In genomic region chr17:29931253-29931932, GRCh38 we compare ENCODE assay signal across 8 cellular contexts. TPM values are rescaled to one million over a fixed set of nuclear protein-coding genes. Genes with fewer than 3 reads are reported as not detected.
DNase-seq lines count a peak whose midpoint lies in the region; ATAC-seq and TF ChIP-seq lines count a peak whose summit lies in the region.

No MANE protein-coding gene starts in this region.

- 0 to 1% (median 0%) methylated on average over 3 of the region's 3 CpGs for WGBS in heart left ventricle, 4 donors
- 0% methylated on average over 3 of the region's 3 CpGs for WGBS in prostate gland

- H3K36me3 ChIP-seq in SK-N-MC (ENCODE audit: insufficient read depth, low read length) = no peaks in the 10 kb centered on the region; the same call in 1 of the 2 replicates
- H3K36me3 ChIP-seq in heart left ventricle = no peaks in the 10 kb centered on the region
- H3K36me3 ChIP-seq in prostate gland = no peaks in the 10 kb centered on the region
- H3K36me3 ChIP-seq in uterus = no peaks in the 10 kb centered on the region

- TF ChIP-seq CTCF in GM12801 (IDR thresholded peaks at IDR 0.05; ENCODE audit: extremely low read depth, insufficient read length) (peak; percentile 73), heart left ventricle (IDR thresholded peaks at IDR 0.05) (peak; percentile 82 to 93 (median 86)), prostate gland (IDR thresholded peaks at IDR 0.05) (peak; percentile 70 to 88 (median 82)), uterus (IDR thresholded peaks at IDR 0.05) (peak; percentile 85 to 88 (median 88))

- H3K27ac ChIP-seq in SK-N-MC (peak overlapping the region; percentile 48), heart left ventricle (peak overlapping the region in 4 of 12 donors; percentile 3 to 87 (median 52)), prostate gland (no peak overlapping the region), uterus (no peak overlapping the region)

- peaks cover 2% of the 10 kb centered on the region for H3K36me3 Mint-ChIP-seq in activated naive CD8-positive, alpha-beta T cell treated with anti-CD3 and anti-CD28 coated beads for 36 hours

- peak; percentile 54 for ATAC-seq in HG02623 (IDR thresholded peaks at IDR 0.05; ENCODE audit: unreplicated experiment)
- ATAC-seq in heart left ventricle = peak; percentile 67 to 84 (median 74)

- peaks cover 0 to 40% (median 31%) of the 10 kb centered on the region in 12 donors for H3K4me1 ChIP-seq in heart left ventricle
- peaks cover 3% of the 10 kb centered on the region for H3K4me1 ChIP-seq in prostate gland (replicated peaks)
- H3K4me1 ChIP-seq in uterus = no peaks in the 10 kb centered on the region

- intact Hi-C loops in heart left ventricle (cut with DNase I) = loop anchor here (1.0 to 10.0 kb wide), 15 partner anchors 44 to 349 kb away; no protein-coding TSS in a partner anchor
- intact Hi-C loops in prostate gland (cut with DNase I) = loop anchor here (2.0 kb wide), 2 partner anchors 125 to 341 kb away; no protein-coding TSS in a partner anchor
- intact Hi-C loops in uterus (cut with DNase I; ENCODE audit: low total_unique reads) = no loop called here

- no peak overlapping the region for H3K27ac Mint-ChIP-seq in activated naive CD8-positive, alpha-beta T cell treated with anti-CD3 and anti-CD28 coated beads for 36 hours

- TF ChIP-seq POLR2A in heart left ventricle (IDR thresholded peaks at IDR 0.05) (no peak), prostate gland (IDR thresholded peaks at IDR 0.05) (no peak), uterus (IDR thresholded peaks at IDR 0.05) (no peak)

- peaks cover 15% of the 10 kb centered on the region for H3K4me1 Mint-ChIP-seq in activated naive CD8-positive, alpha-beta T cell treated with anti-CD3 and anti-CD28 coated beads for 36 hours

- H3K27me3 ChIP-seq in heart left ventricle (no peaks in the 10 kb centered on the region), prostate gland (replicated peaks; ENCODE audit: insufficient read depth) (no peaks in the 10 kb centered on the region), uterus (no peaks in the 10 kb centered on the region)

- no peaks in the 10 kb centered on the region for H3K9me3 Mint-ChIP-seq in activated naive CD8-positive, alpha-beta T cell treated with anti-CD3 and anti-CD28 coated beads for 36 hours

- H3K9ac ChIP-seq in SK-N-MC (ENCODE audit: insufficient read length) = peak overlapping the region; percentile 42

- DNase-seq in NCI-H1092 treated with DMSO at 0.1 percent for 48 hours (lab: John Stamatoyannopoulos, UW) (peak; percentile 91), SK-N-MC (ENCODE audit: low read depth, low spot score) (peak; percentile 84), heart left ventricle (peak; percentile 65 to 74 (median 69)), prostate gland (ENCODE audit: low spot score) (peak; percentile 68), uterus (peak; percentile 37 to 67)
- DNase-seq in activated naive CD8-positive, alpha-beta T cell treated with anti-CD3 and anti-CD28 coated beads for 36 hours = peak; percentile 67

- H3K9me3 ChIP-seq in SK-N-MC (ENCODE audit: low read depth, low read length) = no peaks in the 10 kb centered on the region
- no peaks in the 10 kb centered on the region for H3K9me3 ChIP-seq in heart left ventricle
- no peaks in the 10 kb centered on the region for H3K9me3 ChIP-seq in prostate gland
- H3K9me3 ChIP-seq in uterus = no peaks in the 10 kb centered on the region

- no peaks in the 10 kb centered on the region for H3K27me3 Mint-ChIP-seq in activated naive CD8-positive, alpha-beta T cell treated with anti-CD3 and anti-CD28 coated beads for 36 hours

- no peak overlapping the region for H3K4me3 Mint-ChIP-seq in activated naive CD8-positive, alpha-beta T cell treated with anti-CD3 and anti-CD28 coated beads for 36 hours

- H3K4me3 ChIP-seq in SK-N-MC = peak overlapping the region; percentile 97
- H3K4me3 ChIP-seq in heart left ventricle = peak overlapping the region in 9 of 12 donors; percentile 65 to 95 (median 85)
- peak overlapping the region in 1 of 2 donors; percentile 81 for H3K4me3 ChIP-seq in prostate gland
- H3K4me3 ChIP-seq in uterus = peak overlapping the region in 1 of 2 donors; percentile 85

RNA-seq across cellular contexts. Expression of gene SSH2, which starts 1.4 kb away (rescaled TPM):
- 10 to 100 TPM; 26.7 to 26.8 TPM for total RNA-seq in activated naive CD8-positive, alpha-beta T cell treated with anti-CD3 and anti-CD28 coated beads for 36 hours
- 10 to 100 TPM; 27.3 to 46.7 (median 38.2) TPM for total RNA-seq in heart left ventricle
- 10 to 100 TPM; 20.8 to 26.0 TPM for polyA plus RNA-seq in heart left ventricle
- 10 to 100 TPM; 10.1 to 27.5 TPM for total RNA-seq in prostate gland
- total RNA-seq in uterus = 10 to 100 TPM in 2 of 4 donors, 1 to 10 TPM in 2; 6.9 to 36.9 (median 11.5) TPM

RNA-seq across cellular contexts. Expression of gene EFCAB5, which starts 10.0 kb away (rescaled TPM):
- total RNA-seq in activated naive CD8-positive, alpha-beta T cell treated with anti-CD3 and anti-CD28 coated beads for 36 hours = 1 to 10 TPM in 1 of 2 experiments, under 1 TPM in 1; 0.46 to 1.1 TPM
- total RNA-seq in heart left ventricle (1 to 10 TPM in 1 of 9 donors, under 1 TPM in 3, not detected in 5; 0.40 to 1.2 (median 0.68) TPM), prostate gland (under 1 TPM in 1 of 2 donors, not detected in 1; 0.57 TPM), uterus (under 1 TPM in 2 of 4 donors, not detected in 2; 0.27 to 0.97 TPM)
- polyA plus RNA-seq in heart left ventricle = under 1 TPM in 1 of 2 donors, not detected in 1; 0.01 TPM
